13 cellular contexts compared by ENCODE assay signal in genomic region chr9:132745911-132746709, GRCh38.
"Had no signal": no experiment of that assay in that cellular context is flagged by ENCODE, and none has a peak within 500 bp of the region (broad histone marks: within the 10 kb centered on the region; RNA-seq: fewer than 3 reads in every experiment).

No MANE protein-coding gene starts in this region.

- H3K27ac Mint-ChIP-seq: activated naive CD4-positive, alpha-beta T cell treated with anti-CD3 and anti-CD28 coated beads, Interleukin-2, amount 50 U/mL, for 72 hours; stimulated activated naive B cell treated with anti-CD40 and anti-IgM and Interleukin-4, amounts not matched to agents 10 μg/mL and 1 μg/mL and 100 μg/mL, for 72 hours; T-cell had no signal

- H3K9me3 Mint-ChIP-seq: activated naive CD4-positive, alpha-beta T cell treated with anti-CD3 and anti-CD28 coated beads, Interleukin-2, amount 50 U/mL, for 72 hours; central memory CD8-positive, alpha-beta T cell; stimulated activated naive B cell treated with anti-CD40 and anti-IgM and Interleukin-4, amounts not matched to agents 10 μg/mL and 1 μg/mL and 100 μg/mL, for 72 hours; T-cell had no signal

- H3K36me3 ChIP-seq: pancreas, transverse colon had no signal

- H3K9me3 ChIP-seq: pancreas, transverse colon had no signal

- DNase-seq: activated CD4-positive, alpha-beta T cell treated with anti-CD3 and anti-CD28 coated beads, Interleukin-2, amount 50 U/mL, for 48 hours; activated gamma-delta T cell; activated T-cell treated with anti-CD3 and anti-CD28 coated beads, Interleukin-2, amount 50 U/mL, for 48 hours; effector CD8-positive, alpha-beta T cell; foreskin keratinocyte; pancreas; stimulated activated CD4-positive, alpha-beta T cell treated with anti-CD3 and anti-CD28 coated beads, Interleukin-2, amount 100 ng/mL, for 48 hours; stimulated activated naive B cell treated with anti-CD40 and anti-IgM and Interleukin-4, amounts not matched to agents 10 μg/mL and 1 μg/mL and 100 μg/mL, for 72 hours; T-cell; T1000; transverse colon had no signal

- H3K27ac ChIP-seq: foreskin keratinocyte, pancreas, transverse colon had no signal

- H3K4me1 Mint-ChIP-seq: central memory CD8-positive, alpha-beta T cell had no signal

- H3K4me3 Mint-ChIP-seq: central memory CD8-positive, alpha-beta T cell; stimulated activated naive B cell treated with anti-CD40 and anti-IgM and Interleukin-4, amounts not matched to agents 10 μg/mL and 1 μg/mL and 100 μg/mL, for 72 hours had no signal

- H3K4me3 ChIP-seq: pancreas, transverse colon had no signal

- ATAC-seq: activated naive CD4-positive, alpha-beta T cell treated with anti-CD3 and anti-CD28 coated beads, Interleukin-2, amount 50 U/mL, for 72 hours; foreskin keratinocyte; pancreas; stimulated activated naive B cell treated with anti-CD40 and anti-IgM and Interleukin-4, amounts not matched to agents 10 μg/mL and 1 μg/mL and 100 μg/mL, for 72 hours; T-cell had no signal

- H3K4me1 ChIP-seq: foreskin keratinocyte, pancreas had no signal

- H3K36me3 Mint-ChIP-seq: activated naive CD4-positive, alpha-beta T cell treated with anti-CD3 and anti-CD28 coated beads, Interleukin-2, amount 50 U/mL, for 72 hours; stimulated activated naive B cell treated with anti-CD40 and anti-IgM and Interleukin-4, amounts not matched to agents 10 μg/mL and 1 μg/mL and 100 μg/mL, for 72 hours; T-cell had no signal
